1 cellular context compared by ENCODE assay signal in genomic region chr6:53333439-53334408, GRCh38.
TF ChIP-seq lines count a peak whose summit lies in the region.

No MANE protein-coding gene starts in this region.

TF ChIP-seq in HepG2, 621 proteins besides CTCF, POLR2A, EP300 and RAD21 (continued from another document and continues in another):
- no peak for TF ChIP-seq NR2F6 (IDR thresholded peaks at IDR 0.05)
- peak; percentile 21; the same call in 1 of the 2 replicates for TF ChIP-seq NR2F6 (CRISPR knock-in tag; IDR thresholded peaks at IDR 0.05)
- TF ChIP-seq ARID2 (CRISPR knock-in tag; IDR thresholded peaks at IDR 0.05; ENCODE audit: borderline replicate concordance): no peak
- TF ChIP-seq SMARCE1 (IDR thresholded peaks at IDR 0.05; ENCODE audit: borderline replicate concordance): no peak
- TF ChIP-seq ZNF614 (CRISPR knock-in tag; IDR thresholded peaks at IDR 0.05; ENCODE audit: borderline replicate concordance): peak; percentile 47; the same call in 1 of the 2 replicates
- TF ChIP-seq ZNF615 (CRISPR knock-in tag; IDR thresholded peaks at IDR 0.05; ENCODE audit: borderline replicate concordance): no peak
- no peak for TF ChIP-seq ZEB1 (IDR thresholded peaks at IDR 0.05; ENCODE audit: insufficient replicate concordance, low read depth)
- no peak for TF ChIP-seq ZNF563 (CRISPR knock-in tag; IDR thresholded peaks at IDR 0.05)
- TF ChIP-seq ZNF777 (CRISPR knock-in tag; IDR thresholded peaks at IDR 0.05): no peak
- no peak for TF ChIP-seq KAT2B (IDR thresholded peaks at IDR 0.05; ENCODE audit: borderline replicate concordance, low read depth, low read length)
- no peak for TF ChIP-seq ZNF260 (CRISPR knock-in tag; IDR thresholded peaks at IDR 0.05; ENCODE audit: borderline replicate concordance, low read depth)
- no peak for TF ChIP-seq ZNF18 (CRISPR knock-in tag; IDR thresholded peaks at IDR 0.05; ENCODE audit: insufficient replicate concordance)
- no peak for TF ChIP-seq PBX3 (CRISPR knock-in tag; IDR thresholded peaks at IDR 0.05; ENCODE audit: borderline replicate concordance)
- no peak for TF ChIP-seq POGK (CRISPR knock-in tag; conservative IDR thresholded peaks at IDR 0.05)
- TF ChIP-seq, protein P1, sequence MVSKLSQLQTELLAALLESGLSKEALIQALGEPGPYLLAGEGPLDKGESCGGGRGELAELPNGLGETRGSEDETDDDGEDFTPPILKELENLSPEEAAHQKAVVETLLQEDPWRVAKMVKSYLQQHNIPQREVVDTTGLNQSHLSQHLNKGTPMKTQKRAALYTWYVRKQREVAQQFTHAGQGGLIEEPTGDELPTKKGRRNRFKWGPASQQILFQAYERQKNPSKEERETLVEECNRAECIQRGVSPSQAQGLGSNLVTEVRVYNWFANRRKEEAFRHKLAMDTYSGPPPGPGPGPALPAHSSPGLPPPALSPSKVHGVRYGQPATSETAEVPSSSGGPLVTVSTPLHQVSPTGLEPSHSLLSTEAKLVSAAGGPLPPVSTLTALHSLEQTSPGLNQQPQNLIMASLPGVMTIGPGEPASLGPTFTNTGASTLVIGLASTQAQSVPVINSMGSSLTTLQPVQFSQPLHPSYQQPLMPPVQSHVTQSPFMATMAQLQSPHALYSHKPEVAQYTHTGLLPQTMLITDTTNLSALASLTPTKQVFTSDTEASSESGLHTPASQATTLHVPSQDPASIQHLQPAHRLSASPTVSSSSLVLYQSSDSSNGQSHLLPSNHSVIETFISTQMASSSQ (IDR thresholded peaks at IDR 0.05; ENCODE audit: low read depth): no peak
- TF ChIP-seq, protein P1 (CRISPR knock-in tag; IDR thresholded peaks at IDR 0.05; ENCODE audit: borderline replicate concordance): no peak
- TF ChIP-seq GFI1 (CRISPR knock-in tag; IDR thresholded peaks at IDR 0.05; ENCODE audit: borderline replicate concordance): no peak
- TF ChIP-seq TEAD3 (CRISPR knock-in tag; optimal IDR thresholded peaks at IDR 0.05; ENCODE audit: borderline replicate concordance): peak; percentile 42
- no peak for TF ChIP-seq RFX1 (IDR thresholded peaks at IDR 0.05)
- TF ChIP-seq, protein P2, sequence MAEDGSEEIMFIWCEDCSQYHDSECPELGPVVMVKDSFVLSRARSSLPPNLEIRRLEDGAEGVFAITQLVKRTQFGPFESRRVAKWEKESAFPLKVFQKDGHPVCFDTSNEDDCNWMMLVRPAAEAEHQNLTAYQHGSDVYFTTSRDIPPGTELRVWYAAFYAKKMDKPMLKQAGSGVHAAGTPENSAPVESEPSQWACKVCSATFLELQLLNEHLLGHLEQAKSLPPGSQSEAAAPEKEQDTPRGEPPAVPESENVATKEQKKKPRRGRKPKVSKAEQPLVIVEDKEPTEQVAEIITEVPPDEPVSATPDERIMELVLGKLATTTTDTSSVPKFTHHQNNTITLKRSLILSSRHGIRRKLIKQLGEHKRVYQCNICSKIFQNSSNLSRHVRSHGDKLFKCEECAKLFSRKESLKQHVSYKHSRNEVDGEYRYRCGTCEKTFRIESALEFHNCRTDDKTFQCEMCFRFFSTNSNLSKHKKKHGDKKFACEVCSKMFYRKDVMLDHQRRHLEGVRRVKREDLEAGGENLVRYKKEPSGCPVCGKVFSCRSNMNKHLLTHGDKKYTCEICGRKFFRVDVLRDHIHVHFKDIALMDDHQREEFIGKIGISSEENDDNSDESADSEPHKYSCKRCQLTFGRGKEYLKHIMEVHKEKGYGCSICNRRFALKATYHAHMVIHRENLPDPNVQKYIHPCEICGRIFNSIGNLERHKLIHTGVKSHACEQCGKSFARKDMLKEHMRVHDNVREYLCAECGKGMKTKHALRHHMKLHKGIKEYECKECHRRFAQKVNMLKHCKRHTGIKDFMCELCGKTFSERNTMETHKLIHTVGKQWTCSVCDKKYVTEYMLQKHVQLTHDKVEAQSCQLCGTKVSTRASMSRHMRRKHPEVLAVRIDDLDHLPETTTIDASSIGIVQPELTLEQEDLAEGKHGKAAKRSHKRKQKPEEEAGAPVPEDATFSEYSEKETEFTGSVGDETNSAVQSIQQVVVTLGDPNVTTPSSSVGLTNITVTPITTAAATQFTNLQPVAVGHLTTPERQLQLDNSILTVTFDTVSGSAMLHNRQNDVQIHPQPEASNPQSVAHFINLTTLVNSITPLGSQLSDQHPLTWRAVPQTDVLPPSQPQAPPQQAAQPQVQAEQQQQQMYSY (CRISPR knock-in tag; IDR thresholded peaks at IDR 0.05): no peak
- no peak for TF ChIP-seq ZFP36 (IDR thresholded peaks at IDR 0.05; ENCODE audit: borderline replicate concordance, low read depth, low read length, partially characterized antibody)
- no peak for TF ChIP-seq CREB1 (IDR thresholded peaks at IDR 0.05)
- no peak for TF ChIP-seq CREB1 (CRISPR knock-in tag; IDR thresholded peaks at IDR 0.05)
- no peak for TF ChIP-seq ATF6 (CRISPR knock-in tag; conservative IDR thresholded peaks at IDR 0.05)
- TF ChIP-seq PHF8 (CRISPR knock-in tag; IDR thresholded peaks at IDR 0.05): no peak
- TF ChIP-seq, protein P3, sequence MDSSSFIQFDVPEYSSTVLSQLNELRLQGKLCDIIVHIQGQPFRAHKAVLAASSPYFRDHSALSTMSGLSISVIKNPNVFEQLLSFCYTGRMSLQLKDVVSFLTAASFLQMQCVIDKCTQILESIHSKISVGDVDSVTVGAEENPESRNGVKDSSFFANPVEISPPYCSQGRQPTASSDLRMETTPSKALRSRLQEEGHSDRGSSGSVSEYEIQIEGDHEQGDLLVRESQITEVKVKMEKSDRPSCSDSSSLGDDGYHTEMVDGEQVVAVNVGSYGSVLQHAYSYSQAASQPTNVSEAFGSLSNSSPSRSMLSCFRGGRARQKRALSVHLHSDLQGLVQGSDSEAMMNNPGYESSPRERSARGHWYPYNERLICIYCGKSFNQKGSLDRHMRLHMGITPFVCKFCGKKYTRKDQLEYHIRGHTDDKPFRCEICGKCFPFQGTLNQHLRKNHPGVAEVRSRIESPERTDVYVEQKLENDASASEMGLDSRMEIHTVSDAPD (CRISPR knock-in tag; IDR thresholded peaks at IDR 0.05): no peak; the same call in 1 of the 2 replicates
- TF ChIP-seq KDM4B (CRISPR knock-in tag; IDR thresholded peaks at IDR 0.05): no peak
- no peak for TF ChIP-seq SMARCC2 (IDR thresholded peaks at IDR 0.05)
- TF ChIP-seq SOX6 (IDR thresholded peaks at IDR 0.05): no peak
- TF ChIP-seq SOX6 (CRISPR knock-in tag; IDR thresholded peaks at IDR 0.05): no peak
- TF ChIP-seq ZXDC (CRISPR knock-in tag; IDR thresholded peaks at IDR 0.05): no peak
- no peak for TF ChIP-seq SKIL (CRISPR knock-in tag; IDR thresholded peaks at IDR 0.05; ENCODE audit: borderline replicate concordance)
- TF ChIP-seq, protein P4, sequence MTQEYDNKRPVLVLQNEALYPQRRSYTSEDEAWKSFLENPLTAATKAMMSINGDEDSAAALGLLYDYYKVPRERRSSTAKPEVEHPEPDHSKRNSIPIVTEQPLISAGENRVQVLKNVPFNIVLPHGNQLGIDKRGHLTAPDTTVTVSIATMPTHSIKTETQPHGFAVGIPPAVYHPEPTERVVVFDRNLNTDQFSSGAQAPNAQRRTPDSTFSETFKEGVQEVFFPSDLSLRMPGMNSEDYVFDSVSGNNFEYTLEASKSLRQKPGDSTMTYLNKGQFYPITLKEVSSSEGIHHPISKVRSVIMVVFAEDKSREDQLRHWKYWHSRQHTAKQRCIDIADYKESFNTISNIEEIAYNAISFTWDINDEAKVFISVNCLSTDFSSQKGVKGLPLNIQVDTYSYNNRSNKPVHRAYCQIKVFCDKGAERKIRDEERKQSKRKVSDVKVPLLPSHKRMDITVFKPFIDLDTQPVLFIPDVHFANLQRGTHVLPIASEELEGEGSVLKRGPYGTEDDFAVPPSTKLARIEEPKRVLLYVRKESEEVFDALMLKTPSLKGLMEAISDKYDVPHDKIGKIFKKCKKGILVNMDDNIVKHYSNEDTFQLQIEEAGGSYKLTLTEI (CRISPR knock-in tag; conservative IDR thresholded peaks at IDR 0.05): no peak
- no peak for TF ChIP-seq BORCS8-MEF2B (CRISPR knock-in tag; IDR thresholded peaks at IDR 0.05)
- no peak for TF ChIP-seq PAWR (CRISPR knock-in tag; IDR thresholded peaks at IDR 0.05; ENCODE audit: borderline replicate concordance)
- no peak for TF ChIP-seq CHD4 (IDR thresholded peaks at IDR 0.05; ENCODE audit: borderline replicate concordance, low read length)
